ENCODE assay signal across 15 cellular contexts in genomic region chr4:165542476-165542875, GRCh38.
A peak's percentile ranks its signal among the peaks of the same experiment; 100 is the strongest.
DNase-seq lines count a peak whose midpoint lies in the region; ATAC-seq, FAIRE-seq and TF ChIP-seq lines count a peak whose summit lies in the region.
"Had no signal": no experiment of that assay in that cellular context is flagged by ENCODE, and none has a peak within 500 bp of the region (broad histone marks: within the 10 kb centered on the region; RNA-seq: fewer than 3 reads in every experiment).

No MANE protein-coding gene starts in this region.

- H3K36me3 ChIP-seq in HCT116 (ENCODE audit: control insufficient read depth in 1 of 2, insufficient read depth in 2 of 2, low read length in 2 of 2), result no peaks in the 10 kb centered on the region
- H3K36me3 ChIP-seq in SK-N-SH (replicated peaks in 1 of 2; ENCODE audit: control insufficient read depth in 1 of 2, insufficient read depth in 2 of 2, low read length in 1 of 2), result no peaks in the 10 kb centered on the region
- H3K36me3 ChIP-seq in suprapubic skin, result no peaks in the 10 kb centered on the region

- no peak for TF ChIP-seq POLR2A in HCT116 (IDR thresholded peaks at IDR 0.05; ENCODE audit: borderline replicate concordance, extremely low read depth, insufficient read depth, insufficient read length)
- no peak for TF ChIP-seq POLR2A in suprapubic skin (IDR thresholded peaks at IDR 0.05)

- H2AFZ ChIP-seq in HCT116 (ENCODE audit: low read depth, low read length, poor library complexity, severe bottlenecking) (peak overlapping the region; percentile 12), SK-N-SH (ENCODE audit: low read depth) (no peak overlapping the region)

- RAD21 ChIA-PET in HCT116 (lab: Charles Lee; ENCODE audit: low non-redundant PET in 1 of 2, low total read pairs in 2 of 2, uncharacterized antibody in 2 of 2, unreplicated experiment in 2 of 2), result no interaction called here

- H3F3A ChIP-seq in SK-N-SH (replicated peaks; ENCODE audit: insufficient read depth), result no peaks in the 10 kb centered on the region

- FAIRE-seq in urothelium cell line (lab: Jason Lieb, UNC), result no peak
- FAIRE-seq: A549, D721Med had no signal

- CTCF ChIA-PET in HCT116 (lab: Charles Lee), result interaction anchor here (0.8 to 1.3 kb wide), 2 partner anchors 549 to 552 kb away, joined by 3 to 7 read pairs; no protein-coding TSS in a partner anchor
- CTCF ChIA-PET in SK-N-SH (lab: Yijun Ruan, JAX), result interaction anchor here (1.0 to 1.7 kb wide), 3 partner anchors 10 to 549 kb away, joined by 3 to 6 read pairs (median 3); no protein-coding TSS in a partner anchor

- H3K9me2 ChIP-seq in HCT116 (ENCODE audit: insufficient read depth) (no peaks in the 10 kb centered on the region), SK-N-SH (no peaks in the 10 kb centered on the region)

- 9% methylated on average over 2 of the region's 2 CpGs for WGBS in SK-N-SH (ENCODE audit: low lambda C conversion rate)
- 59% methylated on average over 2 of the region's 2 CpGs for WGBS in suprapubic skin

- H3K9me3 ChIP-seq in HCT116 (ENCODE audit: control insufficient read depth in 1 of 2, insufficient read depth in 1 of 2, low read depth in 1 of 2, low read length in 2 of 2) (no peaks in the 10 kb centered on the region), SK-N-SH (no peaks in the 10 kb centered on the region), suprapubic skin (no peaks in the 10 kb centered on the region)
- H3K9me3 ChIP-seq: A549 had no signal

- DNase-seq in DMS 273 treated with DMSO at 0.1 percent for 48 hours (lab: John Stamatoyannopoulos, UW) (peak; percentile 50), HCT116 (ENCODE audit: low read depth, low spot score) (no peak), NCI-H82 (lab: John Stamatoyannopoulos, UW) (peak; percentile 57), dermis blood vessel endothelial cell (peak; percentile 10), SK-N-SH (no peak), urothelium cell line (ENCODE audit: low spot score) (no peak), cardiac septum (ENCODE audit: low spot score) (no peak), suprapubic skin (ENCODE audit: low spot score in 2 of 2) (no peak)
- DNase-seq: CD8-positive, alpha-beta T cell; COR-L47; DMS53; GOT3; H9 had no signal

- intact Hi-C loops in HCT116 (cut with micrococcal nuclease), result no loop called here
- intact Hi-C loops in cardiac septum (cut with DNase I), result no loop called here

- no peak for ATAC-seq in HCT116
- ATAC-seq: A549; CD8-positive, alpha-beta T cell had no signal

- H3K79me2 ChIP-seq in HCT116 (ENCODE audit: insufficient read depth, low read length) (no peaks in the 10 kb centered on the region), SK-N-SH (ENCODE audit: insufficient read depth) (no peaks in the 10 kb centered on the region)

- no peak for TF ChIP-seq CTCF in HCT116 (IDR thresholded peaks at IDR 0.05 in 2 of 3, conservative IDR thresholded peaks at IDR 0.05 in 1 of 3; ENCODE audit: borderline replicate concordance in 1 of 3, insufficient read depth in 1 of 3, low read depth in 2 of 3, low read length in 2 of 3)
- no peak for TF ChIP-seq CTCF in SK-N-SH (IDR thresholded peaks at IDR 0.05)
- no peak for TF ChIP-seq CTCF in suprapubic skin (IDR thresholded peaks at IDR 0.05)

- TF ChIP-seq EP300 in SK-N-SH (IDR thresholded peaks at IDR 0.05; ENCODE audit: borderline replicate concordance in 1 of 2, low read depth in 1 of 2, low read length in 1 of 2) (no peak), suprapubic skin (IDR thresholded peaks at IDR 0.05) (no peak)

- no peak overlapping the region for H3K27ac ChIP-seq in HCT116 (ENCODE audit: low read depth, low read length)
- no peak overlapping the region for H3K27ac ChIP-seq in SK-N-SH (ENCODE audit: low read depth in 2 of 2, low read length in 1 of 2)
- no peak overlapping the region for H3K27ac ChIP-seq in suprapubic skin
- H3K27ac ChIP-seq: A549 had no signal

- no peaks in the 10 kb centered on the region for H4K20me1 ChIP-seq in HCT116 (ENCODE audit: insufficient read depth)
- no peaks in the 10 kb centered on the region for H4K20me1 ChIP-seq in SK-N-SH (ENCODE audit: insufficient read depth)

- no peak for TF ChIP-seq RAD21 in HCT116 (IDR thresholded peaks at IDR 0.05; ENCODE audit: low read depth)
- TF ChIP-seq RAD21 in SK-N-SH (IDR thresholded peaks at IDR 0.05; ENCODE audit: low read length), result no peak

- no peak overlapping the region for H3K4me2 ChIP-seq in HCT116 (ENCODE audit: low read length)
- no peak overlapping the region for H3K4me2 ChIP-seq in SK-N-SH
- H3K4me2 ChIP-seq: A549 had no signal

- no TSS peak for BruUV-seq in HCT116 (replicated peaks; lab: Mats Ljungman, UMichigan)

- POLR2A ChIA-PET in HCT116 (lab: Charles Lee), result no interaction called here
- POLR2A ChIA-PET in SK-N-SH (lab: Yijun Ruan, JAX), result no interaction called here

- H3K27me3 ChIP-seq in HCT116 (ENCODE audit: insufficient read depth, low read length), result no peaks in the 10 kb centered on the region
- H3K27me3 ChIP-seq in SK-N-SH (ENCODE audit: insufficient read depth), result no peaks in the 10 kb centered on the region
- H3K27me3 ChIP-seq in suprapubic skin, result no peaks in the 10 kb centered on the region

- H3K4me3 ChIP-seq in HCT116 (replicated peaks in 1 of 2; ENCODE audit: low read depth in 1 of 2, low read length in 2 of 2) (no peak overlapping the region), SK-N-SH (ENCODE audit: low read depth in 2 of 2, low read length in 1 of 2) (no peak overlapping the region), suprapubic skin (no peak overlapping the region)
- H3K4me3 ChIP-seq: A549 had no signal

- H3K9ac ChIP-seq in HCT116 (ENCODE audit: low read length) (no peak overlapping the region), SK-N-SH (no peak overlapping the region)

- H3K4me1 ChIP-seq in HCT116 (ENCODE audit: control insufficient read depth in 1 of 2, insufficient read depth in 2 of 2, low read length in 2 of 2), result no peaks in the 10 kb centered on the region
- H3K4me1 ChIP-seq in SK-N-SH (ENCODE audit: control insufficient read depth in 1 of 2, insufficient read depth in 2 of 2, low read depth in 1 of 2, low read length in 1 of 2), result no peaks in the 10 kb centered on the region; a peak in 1 of 4 replicates
- no peaks in the 10 kb centered on the region for H3K4me1 ChIP-seq in suprapubic skin
- H3K4me1 ChIP-seq: A549 had no signal

TF ChIP-seq in HCT116, 20 proteins besides CTCF, POLR2A, EP300 and RAD21 (continues in another document):
- no peak for TF ChIP-seq ZNF274 (IDR thresholded peaks at IDR 0.05; ENCODE audit: low read depth, low read length)
- TF ChIP-seq EZH2phosphoT487 (IDR thresholded peaks at IDR 0.05; ENCODE audit: borderline replicate concordance), result no peak
- no peak for TF ChIP-seq SP1 (IDR thresholded peaks at IDR 0.05; ENCODE audit: low read depth)
- TF ChIP-seq ATF3 (IDR thresholded peaks at IDR 0.05), result no peak
- TF ChIP-seq MAX (IDR thresholded peaks at IDR 0.05), result no peak
- no peak for TF ChIP-seq TCF7L2 (IDR thresholded peaks at IDR 0.05; ENCODE audit: borderline replicate concordance, extremely low read depth, insufficient read depth, insufficient read length)
- no peak for TF ChIP-seq EZH2 (IDR thresholded peaks at IDR 0.05)
- TF ChIP-seq CEBPB (IDR thresholded peaks at IDR 0.05; ENCODE audit: low read depth), result no peak
- no peak for TF ChIP-seq CBX3 (IDR thresholded peaks at IDR 0.05; ENCODE audit: low read depth)

TF ChIP-seq in SK-N-SH, 30 proteins besides CTCF, POLR2A, EP300 and RAD21:
- no peak for TF ChIP-seq NFIC (IDR thresholded peaks at IDR 0.05; ENCODE audit: borderline replicate concordance)
- no peak for TF ChIP-seq FOSL2 (IDR thresholded peaks at IDR 0.05; ENCODE audit: borderline replicate concordance, low read depth)

Comparison
In these comparisons a context has a peak if more than half of its experiments do, and no peak if none do; other contexts are left out.
1. DNase-seq: peak in DMS 273 treated with DMSO at 0.1 percent for 48 hours (single experiment), NCI-H82 (single experiment) and dermis blood vessel endothelial cell (single experiment); none in HCT116 (single experiment), SK-N-SH (single experiment), urothelium cell line (single experiment), cardiac septum (single experiment) and suprapubic skin (0 of 2).